8 cellular contexts compared by ENCODE assay signal in genomic region chr17:58577696-58578095, GRCh38.
DNase-seq lines count a peak whose midpoint lies in the region; ATAC-seq and TF ChIP-seq lines count a peak whose summit lies in the region.

No MANE protein-coding gene starts in this region.

- H3K36me3 Mint-ChIP-seq in CD4-positive, alpha-beta T cell (ENCODE audit: low read depth): no peaks in the 10 kb centered on the region

- H3K9me3 Mint-ChIP-seq in CD4-positive, alpha-beta T cell: no peaks in the 10 kb centered on the region

- peak; percentile 34 for TF ChIP-seq CTCF in CD4-positive, alpha-beta T cell (IDR thresholded peaks at IDR 0.05)
- TF ChIP-seq CTCF in RWPE1 (conservative IDR thresholded peaks at IDR 0.05; ENCODE audit: low read depth): peak; percentile 74

- H3K4me1 Mint-ChIP-seq in CD4-positive, alpha-beta T cell (ENCODE audit: low read depth): no peaks in the 10 kb centered on the region

- CTCF ChIA-PET in CD4-positive, alpha-beta T cell (lab: Charles Lee): interaction anchor here (0.5 to 2.1 kb wide), 7 partner anchors 9 to 165 kb away, joined by 3 to 6 read pairs (median 4); no protein-coding TSS in a partner anchor
- CTCF ChIA-PET in RWPE1 (lab: Yijun Ruan, JAX): interaction anchor here (0.7 kb wide), 1 partner anchor 13 kb away, joined by 3 read pairs; no protein-coding TSS in a partner anchor

- H3K9me3 ChIP-seq in CD4-positive, alpha-beta T cell (ENCODE audit: control insufficient read depth, low read length): no peaks in the 10 kb centered on the region

- no peak overlapping the region for H3K27ac ChIP-seq in CD4-positive, alpha-beta T cell (ENCODE audit: low read depth, low read length)
- H3K27ac ChIP-seq in RWPE1: no peak overlapping the region

- no peak overlapping the region for H3K27ac Mint-ChIP-seq in CD4-positive, alpha-beta T cell

- ATAC-seq in CD4-positive, alpha-beta T cell (ENCODE audit: poor library complexity): no peak
- peak; percentile 47 for ATAC-seq in HG03439 (IDR thresholded peaks at IDR 0.05; ENCODE audit: unreplicated experiment)
- no peak for ATAC-seq in HG03460 (IDR thresholded peaks at IDR 0.05; ENCODE audit: unreplicated experiment)
- ATAC-seq in GM18517 (IDR thresholded peaks at IDR 0.05; ENCODE audit: unreplicated experiment): no peak

- H3K27me3 Mint-ChIP-seq in CD4-positive, alpha-beta T cell: no peaks in the 10 kb centered on the region

- DNase-seq in CD4-positive, alpha-beta T cell: peak; percentile 7 to 42 (median 20)
- DNase-seq in RWPE1 (ENCODE audit: low spot score) (peak; percentile 40), head of caudate nucleus (peak; percentile 43 to 93 (median 83)), retina (peak; percentile 40)
- peak; percentile 58 for DNase-seq in activated naive CD4-positive, alpha-beta T cell treated with Interleukin-2 at 50 U/mL for 16 hours

- POLR2A ChIA-PET in CD4-positive, alpha-beta T cell (lab: Charles Lee): no interaction called here
- POLR2A ChIA-PET in RWPE1 (lab: Yijun Ruan, JAX; ENCODE audit: low non-redundant PET): no interaction called here

- intact Hi-C loops in CD4-positive, alpha-beta T cell (cut with DNase I, micrococcal nuclease): no loop called here
- intact Hi-C loops in head of caudate nucleus (cut with DNase I): no loop called here

- no peaks in the 10 kb centered on the region for H3K27me3 ChIP-seq in CD4-positive, alpha-beta T cell (ENCODE audit: control insufficient read depth, insufficient read depth, low read length)

- H3K4me3 Mint-ChIP-seq in CD4-positive, alpha-beta T cell: no peak overlapping the region

Comparison
In these comparisons a context has a peak if more than half of its experiments do, and no peak if none do; other contexts are left out.
1. DNase-seq: peak in every context shown above with its lines; median percentile 83 in head of caudate nucleus; 58 in activated naive CD4-positive, alpha-beta T cell treated with Interleukin-2 at 50 U/mL for 16 hours; 40 in RWPE1; 40 in retina; 20 in CD4-positive, alpha-beta T cell.